ENCODE assay signal across 1 cellular context in the genomic region with DNA sequence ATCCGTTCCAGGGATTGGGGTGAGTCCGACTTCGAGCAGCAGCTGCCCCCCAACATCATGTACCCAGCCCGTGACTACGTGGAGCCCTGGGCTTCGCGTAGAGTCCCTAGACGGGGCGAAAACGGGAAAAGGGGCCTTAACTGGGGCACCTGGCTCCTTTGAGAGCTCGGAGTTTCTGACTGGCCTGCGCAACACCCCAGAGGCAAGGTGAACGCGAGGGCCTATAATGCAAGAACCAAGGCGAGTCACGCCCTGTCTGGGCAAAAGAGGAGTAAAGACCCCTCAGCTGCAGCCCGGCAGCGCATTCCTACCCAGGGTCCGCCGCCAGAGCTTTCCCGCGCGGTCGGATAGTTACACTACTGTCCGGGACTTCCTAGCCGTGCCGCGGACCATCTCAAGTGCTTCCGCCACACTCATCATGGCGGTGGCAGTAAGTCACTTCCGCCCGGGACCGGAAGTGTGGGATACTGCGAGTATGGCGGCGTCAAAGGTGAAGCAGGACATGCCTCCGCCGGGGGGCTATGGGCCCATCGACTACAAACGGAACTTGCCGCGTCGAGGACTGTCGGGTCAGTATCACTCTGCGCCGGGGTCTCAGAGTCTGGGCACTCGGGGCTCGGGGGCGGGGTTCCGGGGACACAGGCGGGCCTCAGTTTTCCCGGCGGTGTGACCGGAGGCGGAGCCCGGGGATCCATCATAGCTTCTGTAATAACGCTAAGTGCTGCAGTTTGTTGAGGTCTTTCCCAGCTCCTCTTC.
TF ChIP-seq lines count a peak whose summit lies in the region.

NDUFA13 (plus strand) TSS at position 462 of the 756 bp plus-strand sequence; CDS start at position 476, 14 bp downstream.

TF ChIP-seq in K562, 482 proteins besides CTCF, POLR2A, EP300 and RAD21 (continued from another document and continues in another):
- no peak for TF ChIP-seq ELK3 (CRISPR knock-in tag; IDR thresholded peaks at IDR 0.05)
- TF ChIP-seq GMEB1 (CRISPR knock-in tag; IDR thresholded peaks at IDR 0.05): peak; percentile 45; the same call in 1 of the 2 replicates
- no peak for TF ChIP-seq HOXB6 (CRISPR knock-in tag; IDR thresholded peaks at IDR 0.05; ENCODE audit: borderline replicate concordance)
- peak; percentile 16 to 22; a peak in 1 of 4 replicates for TF ChIP-seq FOXK2 (conservative IDR thresholded peaks at IDR 0.05 in 1 of 2, IDR thresholded peaks at IDR 0.05 in 1 of 2; ENCODE audit: low read depth in 2 of 2)
- TF ChIP-seq CUX1 (CRISPR knock-in tag; IDR thresholded peaks at IDR 0.05): no peak
- TF ChIP-seq SNAPC5 (CRISPR knock-in tag; IDR thresholded peaks at IDR 0.05): no peak
- no peak for TF ChIP-seq ZNF445 (CRISPR knock-in tag; IDR thresholded peaks at IDR 0.05; ENCODE audit: low read depth)
- TF ChIP-seq PRMT5 (CRISPR knock-in tag; IDR thresholded peaks at IDR 0.05): no peak
- TF ChIP-seq SMARCE1 (IDR thresholded peaks at IDR 0.05): no peak
- no peak for TF ChIP-seq ZNF57 (CRISPR knock-in tag; IDR thresholded peaks at IDR 0.05)
- TF ChIP-seq, protein P1, sequence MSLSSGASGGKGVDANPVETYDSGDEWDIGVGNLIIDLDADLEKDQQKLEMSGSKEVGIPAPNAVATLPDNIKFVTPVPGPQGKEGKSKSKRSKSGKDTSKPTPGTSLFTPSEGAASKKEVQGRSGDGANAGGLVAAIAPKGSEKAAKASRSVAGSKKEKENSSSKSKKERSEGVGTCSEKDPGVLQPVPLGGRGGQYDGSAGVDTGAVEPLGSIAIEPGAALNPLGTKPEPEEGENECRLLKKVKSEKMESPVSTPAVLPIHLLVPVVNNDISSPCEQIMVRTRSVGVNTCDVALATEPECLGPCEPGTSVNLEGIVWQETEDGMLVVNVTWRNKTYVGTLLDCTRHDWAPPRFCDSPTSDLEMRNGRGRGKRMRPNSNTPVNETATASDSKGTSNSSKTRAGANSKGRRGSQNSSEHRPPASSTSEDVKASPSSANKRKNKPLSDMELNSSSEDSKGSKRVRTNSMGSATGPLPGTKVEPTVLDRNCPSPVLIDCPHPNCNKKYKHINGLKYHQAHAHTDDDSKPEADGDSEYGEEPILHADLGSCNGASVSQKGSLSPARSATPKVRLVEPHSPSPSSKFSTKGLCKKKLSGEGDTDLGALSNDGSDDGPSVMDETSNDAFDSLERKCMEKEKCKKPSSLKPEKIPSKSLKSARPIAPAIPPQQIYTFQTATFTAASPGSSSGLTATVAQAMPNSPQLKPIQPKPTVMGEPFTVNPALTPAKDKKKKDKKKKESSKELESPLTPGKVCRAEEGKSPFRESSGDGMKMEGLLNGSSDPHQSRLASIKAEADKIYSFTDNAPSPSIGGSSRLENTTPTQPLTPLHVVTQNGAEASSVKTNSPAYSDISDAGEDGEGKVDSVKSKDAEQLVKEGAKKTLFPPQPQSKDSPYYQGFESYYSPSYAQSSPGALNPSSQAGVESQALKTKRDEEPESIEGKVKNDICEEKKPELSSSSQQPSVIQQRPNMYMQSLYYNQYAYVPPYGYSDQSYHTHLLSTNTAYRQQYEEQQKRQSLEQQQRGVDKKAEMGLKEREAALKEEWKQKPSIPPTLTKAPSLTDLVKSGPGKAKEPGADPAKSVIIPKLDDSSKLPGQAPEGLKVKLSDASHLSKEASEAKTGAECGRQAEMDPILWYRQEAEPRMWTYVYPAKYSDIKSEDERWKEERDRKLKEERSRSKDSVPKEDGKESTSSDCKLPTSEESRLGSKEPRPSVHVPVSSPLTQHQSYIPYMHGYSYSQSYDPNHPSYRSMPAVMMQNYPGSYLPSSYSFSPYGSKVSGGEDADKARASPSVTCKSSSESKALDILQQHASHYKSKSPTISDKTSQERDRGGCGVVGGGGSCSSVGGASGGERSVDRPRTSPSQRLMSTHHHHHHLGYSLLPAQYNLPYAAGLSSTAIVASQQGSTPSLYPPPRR (CRISPR knock-in tag; IDR thresholded peaks at IDR 0.05; ENCODE audit: borderline replicate concordance): no peak
- TF ChIP-seq, protein P2, sequence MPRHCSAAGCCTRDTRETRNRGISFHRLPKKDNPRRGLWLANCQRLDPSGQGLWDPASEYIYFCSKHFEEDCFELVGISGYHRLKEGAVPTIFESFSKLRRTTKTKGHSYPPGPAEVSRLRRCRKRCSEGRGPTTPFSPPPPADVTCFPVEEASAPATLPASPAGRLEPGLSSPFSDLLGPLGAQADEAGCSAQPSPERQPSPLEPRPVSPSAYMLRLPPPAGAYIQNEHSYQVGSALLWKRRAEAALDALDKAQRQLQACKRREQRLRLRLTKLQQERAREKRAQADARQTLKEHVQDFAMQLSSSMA (CRISPR knock-in tag; IDR thresholded peaks at IDR 0.05): peak; percentile 99
- TF ChIP-seq C11orf30 (IDR thresholded peaks at IDR 0.05; ENCODE audit: low read depth): peak; percentile 70
- TF ChIP-seq DNMT1 (IDR thresholded peaks at IDR 0.05): no peak
- no peak for TF ChIP-seq SMC3 (conservative IDR thresholded peaks at IDR 0.05; ENCODE audit: insufficient read depth, low read depth, low read length)
- TF ChIP-seq KAT7 (CRISPR knock-in tag; IDR thresholded peaks at IDR 0.05; ENCODE audit: borderline replicate concordance): no peak
- TF ChIP-seq, protein P3, sequence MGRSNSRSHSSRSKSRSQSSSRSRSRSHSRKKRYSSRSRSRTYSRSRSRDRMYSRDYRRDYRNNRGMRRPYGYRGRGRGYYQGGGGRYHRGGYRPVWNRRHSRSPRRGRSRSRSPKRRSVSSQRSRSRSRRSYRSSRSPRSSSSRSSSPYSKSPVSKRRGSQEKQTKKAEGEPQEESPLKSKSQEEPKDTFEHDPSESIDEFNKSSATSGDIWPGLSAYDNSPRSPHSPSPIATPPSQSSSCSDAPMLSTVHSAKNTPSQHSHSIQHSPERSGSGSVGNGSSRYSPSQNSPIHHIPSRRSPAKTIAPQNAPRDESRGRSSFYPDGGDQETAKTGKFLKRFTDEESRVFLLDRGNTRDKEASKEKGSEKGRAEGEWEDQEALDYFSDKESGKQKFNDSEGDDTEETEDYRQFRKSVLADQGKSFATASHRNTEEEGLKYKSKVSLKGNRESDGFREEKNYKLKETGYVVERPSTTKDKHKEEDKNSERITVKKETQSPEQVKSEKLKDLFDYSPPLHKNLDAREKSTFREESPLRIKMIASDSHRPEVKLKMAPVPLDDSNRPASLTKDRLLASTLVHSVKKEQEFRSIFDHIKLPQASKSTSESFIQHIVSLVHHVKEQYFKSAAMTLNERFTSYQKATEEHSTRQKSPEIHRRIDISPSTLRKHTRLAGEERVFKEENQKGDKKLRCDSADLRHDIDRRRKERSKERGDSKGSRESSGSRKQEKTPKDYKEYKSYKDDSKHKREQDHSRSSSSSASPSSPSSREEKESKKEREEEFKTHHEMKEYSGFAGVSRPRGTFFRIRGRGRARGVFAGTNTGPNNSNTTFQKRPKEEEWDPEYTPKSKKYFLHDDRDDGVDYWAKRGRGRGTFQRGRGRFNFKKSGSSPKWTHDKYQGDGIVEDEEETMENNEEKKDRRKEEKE (IDR thresholded peaks at IDR 0.05; ENCODE audit: borderline replicate concordance in 1 of 2, control insufficient read depth in 1 of 2, low read depth in 2 of 2, low read length in 1 of 2): no peak
- TF ChIP-seq, protein P4, sequence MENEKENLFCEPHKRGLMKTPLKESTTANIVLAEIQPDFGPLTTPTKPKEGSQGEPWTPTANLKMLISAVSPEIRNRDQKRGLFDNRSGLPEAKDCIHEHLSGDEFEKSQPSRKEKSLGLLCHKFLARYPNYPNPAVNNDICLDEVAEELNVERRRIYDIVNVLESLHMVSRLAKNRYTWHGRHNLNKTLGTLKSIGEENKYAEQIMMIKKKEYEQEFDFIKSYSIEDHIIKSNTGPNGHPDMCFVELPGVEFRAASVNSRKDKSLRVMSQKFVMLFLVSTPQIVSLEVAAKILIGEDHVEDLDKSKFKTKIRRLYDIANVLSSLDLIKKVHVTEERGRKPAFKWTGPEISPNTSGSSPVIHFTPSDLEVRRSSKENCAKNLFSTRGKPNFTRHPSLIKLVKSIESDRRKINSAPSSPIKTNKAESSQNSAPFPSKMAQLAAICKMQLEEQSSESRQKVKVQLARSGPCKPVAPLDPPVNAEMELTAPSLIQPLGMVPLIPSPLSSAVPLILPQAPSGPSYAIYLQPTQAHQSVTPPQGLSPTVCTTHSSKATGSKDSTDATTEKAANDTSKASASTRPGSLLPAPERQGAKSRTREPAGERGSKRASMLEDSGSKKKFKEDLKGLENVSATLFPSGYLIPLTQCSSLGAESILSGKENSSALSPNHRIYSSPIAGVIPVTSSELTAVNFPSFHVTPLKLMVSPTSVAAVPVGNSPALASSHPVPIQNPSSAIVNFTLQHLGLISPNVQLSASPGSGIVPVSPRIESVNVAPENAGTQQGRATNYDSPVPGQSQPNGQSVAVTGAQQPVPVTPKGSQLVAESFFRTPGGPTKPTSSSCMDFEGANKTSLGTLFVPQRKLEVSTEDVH (IDR thresholded peaks at IDR 0.05; ENCODE audit: low read depth, partially characterized antibody): peak; percentile 98
- peak; percentile 60; the same call in 1 of the 2 replicates for TF ChIP-seq SIN3B (IDR thresholded peaks at IDR 0.05; ENCODE audit: low read depth)
- TF ChIP-seq, protein P5, sequence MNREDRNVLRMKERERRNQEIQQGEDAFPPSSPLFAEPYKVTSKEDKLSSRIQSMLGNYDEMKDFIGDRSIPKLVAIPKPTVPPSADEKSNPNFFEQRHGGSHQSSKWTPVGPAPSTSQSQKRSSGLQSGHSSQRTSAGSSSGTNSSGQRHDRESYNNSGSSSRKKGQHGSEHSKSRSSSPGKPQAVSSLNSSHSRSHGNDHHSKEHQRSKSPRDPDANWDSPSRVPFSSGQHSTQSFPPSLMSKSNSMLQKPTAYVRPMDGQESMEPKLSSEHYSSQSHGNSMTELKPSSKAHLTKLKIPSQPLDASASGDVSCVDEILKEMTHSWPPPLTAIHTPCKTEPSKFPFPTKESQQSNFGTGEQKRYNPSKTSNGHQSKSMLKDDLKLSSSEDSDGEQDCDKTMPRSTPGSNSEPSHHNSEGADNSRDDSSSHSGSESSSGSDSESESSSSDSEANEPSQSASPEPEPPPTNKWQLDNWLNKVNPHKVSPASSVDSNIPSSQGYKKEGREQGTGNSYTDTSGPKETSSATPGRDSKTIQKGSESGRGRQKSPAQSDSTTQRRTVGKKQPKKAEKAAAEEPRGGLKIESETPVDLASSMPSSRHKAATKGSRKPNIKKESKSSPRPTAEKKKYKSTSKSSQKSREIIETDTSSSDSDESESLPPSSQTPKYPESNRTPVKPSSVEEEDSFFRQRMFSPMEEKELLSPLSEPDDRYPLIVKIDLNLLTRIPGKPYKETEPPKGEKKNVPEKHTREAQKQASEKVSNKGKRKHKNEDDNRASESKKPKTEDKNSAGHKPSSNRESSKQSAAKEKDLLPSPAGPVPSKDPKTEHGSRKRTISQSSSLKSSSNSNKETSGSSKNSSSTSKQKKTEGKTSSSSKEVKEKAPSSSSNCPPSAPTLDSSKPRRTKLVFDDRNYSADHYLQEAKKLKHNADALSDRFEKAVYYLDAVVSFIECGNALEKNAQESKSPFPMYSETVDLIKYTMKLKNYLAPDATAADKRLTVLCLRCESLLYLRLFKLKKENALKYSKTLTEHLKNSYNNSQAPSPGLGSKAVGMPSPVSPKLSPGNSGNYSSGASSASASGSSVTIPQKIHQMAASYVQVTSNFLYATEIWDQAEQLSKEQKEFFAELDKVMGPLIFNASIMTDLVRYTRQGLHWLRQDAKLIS (CRISPR knock-in tag; IDR thresholded peaks at IDR 0.05): no peak
